Comparison of ENCODE assay signal across 22 cellular contexts in the genomic region with DNA sequence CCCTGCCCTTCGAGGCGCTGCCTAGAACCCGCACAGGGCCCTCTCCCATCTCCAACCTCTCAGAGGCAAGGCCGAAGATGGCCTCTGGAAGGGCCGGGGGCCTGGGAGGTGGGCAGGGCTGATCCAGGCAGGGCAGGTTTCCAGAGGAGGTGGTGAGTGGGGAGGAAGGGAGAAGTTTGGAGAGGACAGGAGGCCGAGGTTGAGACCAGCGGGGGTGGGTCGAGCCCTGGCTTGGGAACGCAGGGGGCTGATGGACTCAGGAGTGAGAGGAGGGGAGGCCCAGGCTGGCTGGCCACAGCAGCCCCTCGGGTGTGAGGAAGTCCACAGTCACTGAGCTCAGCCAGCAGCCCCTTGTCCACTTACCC. TPM values are rescaled to one million over a fixed set of nuclear protein-coding genes. Genes with fewer than 3 reads are reported as not detected.
DNase-seq lines count a peak whose midpoint lies in the region; ATAC-seq, FAIRE-seq and TF ChIP-seq lines count a peak whose summit lies in the region.
"Had no signal": no experiment of that assay in that cellular context is flagged by ENCODE, and none has a peak within 500 bp of the region (broad histone marks: within the 10 kb centered on the region; RNA-seq: fewer than 3 reads in every experiment).

No MANE protein-coding gene starts in this region.

- no peak overlapping the region for H3K27ac ChIP-seq in GM12878 (ENCODE audit: control insufficient read depth, insufficient read depth)
- peak overlapping the region; percentile 49 for H3K27ac ChIP-seq in muscle layer of colon (ENCODE audit: low read depth, low read length)
- H3K27ac ChIP-seq in aorta (ENCODE audit: low read depth in 1 of 2, low read length in 2 of 2), result no peak overlapping the region
- no peak overlapping the region for H3K27ac ChIP-seq in CD4-positive, alpha-beta memory T cell (ENCODE audit: low read depth, low read length)
- H3K27ac ChIP-seq: adrenal gland, breast epithelium, hepatocyte, vagina had no signal

- CTCF ChIA-PET in GM12878 (lab: Yijun Ruan, JAX), result no interaction called here
- CTCF ChIA-PET in CD4-positive, alpha-beta memory T cell (lab: Charles Lee; ENCODE audit: partially characterized antibody), result interaction anchor here (1.0 kb wide), 1 partner anchor 9 kb away, joined by 3 read pairs; no protein-coding TSS in a partner anchor

- intact Hi-C loops in cardiac septum (cut with DNase I), result no loop called here
- intact Hi-C loops in left cardiac atrium (cut with DNase I), result no loop called here
- intact Hi-C loops in GM12878 (cut with micrococcal nuclease; ENCODE audit: unreplicated experiment), result no loop called here
- intact Hi-C loops in aorta (cut with DNase I), result no loop called here
- intact Hi-C loops in CD4-positive, alpha-beta memory T cell (cut with micrococcal nuclease), result no loop called here

- H3K27me3 ChIP-seq in GM12878 (replicated peaks in 1 of 2; ENCODE audit: control insufficient read depth in 2 of 2, insufficient read depth in 2 of 2, low read length in 1 of 2) (no peaks in the 10 kb centered on the region), muscle layer of colon (ENCODE audit: control insufficient read depth in 1 of 2, insufficient read depth in 2 of 2, low read length in 2 of 2) (no peaks in the 10 kb centered on the region), aorta (ENCODE audit: control insufficient read depth in 1 of 2, insufficient read depth in 2 of 2, low read length in 1 of 2) (no peaks in the 10 kb centered on the region)
- no peaks in the 10 kb centered on the region for H3K27me3 ChIP-seq in CD4-positive, alpha-beta memory T cell (ENCODE audit: insufficient read depth, low read length)
- H3K27me3 ChIP-seq: adrenal gland, breast epithelium, esophagus squamous epithelium, hepatocyte, vagina had no signal

- no peak overlapping the region for H2AFZ ChIP-seq in GM12878 (ENCODE audit: control insufficient read depth, low read depth, low read length)
- H2AFZ ChIP-seq: hepatocyte had no signal

- no peak for TF ChIP-seq EP300 in GM12878 (IDR thresholded peaks at IDR 0.05; ENCODE audit: borderline replicate concordance in 1 of 2, control insufficient read depth in 1 of 2, low read depth in 2 of 2, low read length in 2 of 2)

- H3K27ac Mint-ChIP-seq in CD4-positive, alpha-beta memory T cell, result no peak overlapping the region
- H3K27ac Mint-ChIP-seq: activated T-helper 2 cell treated with anti-CD3 and anti-CD28 coated beads, Interferon-gamma antibody, Interleukin-2, Interleukin-4, amounts not matched to agents 10 μg/mL and 5 μg/mL and 100 μg/mL, durations not matched to agents 14 hours and 24 hours and 36 hours; CD8-positive, alpha-beta T cell; stimulated activated effector memory CD8-positive, alpha-beta T cell treated with anti-CD3 and anti-CD28 coated beads, Interleukin-12 subunit alpha, Interleukin-12 subunit beta, amount 100 ng/mL, for 72 hours had no signal

- SMC1A ChIA-PET in GM12878 (lab: Charles Lee; ENCODE audit: uncharacterized antibody, unreplicated experiment), result no interaction called here

- ATAC-seq in left cardiac atrium (no peak), GM12878 (no peak), aorta (ENCODE audit: low FRiP score) (peak; percentile 1)
- ATAC-seq: CD8-positive, alpha-beta T cell; stimulated activated effector memory CD8-positive, alpha-beta T cell treated with anti-CD3 and anti-CD28 coated beads, Interleukin-12 subunit alpha, Interleukin-12 subunit beta, amount 100 ng/mL, for 72 hours had no signal

- H3K9me3 Mint-ChIP-seq in CD4-positive, alpha-beta memory T cell, result no peaks in the 10 kb centered on the region
- H3K9me3 Mint-ChIP-seq: activated T-helper 2 cell treated with anti-CD3 and anti-CD28 coated beads, Interferon-gamma antibody, Interleukin-2, Interleukin-4, amounts not matched to agents 10 μg/mL and 5 μg/mL and 100 μg/mL, durations not matched to agents 14 hours and 24 hours and 36 hours; CD8-positive, alpha-beta T cell; stimulated activated effector memory CD8-positive, alpha-beta T cell treated with anti-CD3 and anti-CD28 coated beads, Interleukin-12 subunit alpha, Interleukin-12 subunit beta, amount 100 ng/mL, for 72 hours had no signal

- H3K36me3 Mint-ChIP-seq in CD4-positive, alpha-beta memory T cell, result peaks cover 0 to 27% of the 10 kb centered on the region in 2 donors

- peaks cover 0 to 2% (median under 1%) of the 10 kb centered on the region in 4 donors for H3K4me1 Mint-ChIP-seq in CD4-positive, alpha-beta memory T cell
- H3K4me1 Mint-ChIP-seq: stimulated activated effector memory CD8-positive, alpha-beta T cell treated with anti-CD3 and anti-CD28 coated beads, Interleukin-12 subunit alpha, Interleukin-12 subunit beta, amount 100 ng/mL, for 72 hours had no signal

- no peak for TF ChIP-seq RAD21 in GM12878 (IDR thresholded peaks at IDR 0.05; ENCODE audit: insufficient read depth, low read depth, low read length)

- in situ Hi-C loops in GM12878 (cut with MboI), result no loop called here

- H3K79me2 ChIP-seq in GM12878 (ENCODE audit: control insufficient read depth, insufficient read depth, low read length), result no peaks in the 10 kb centered on the region

- H3K4me3 Mint-ChIP-seq in CD4-positive, alpha-beta memory T cell, result no peak overlapping the region
- H3K4me3 Mint-ChIP-seq: CD8-positive, alpha-beta T cell; stimulated activated effector memory CD8-positive, alpha-beta T cell treated with anti-CD3 and anti-CD28 coated beads, Interleukin-12 subunit alpha, Interleukin-12 subunit beta, amount 100 ng/mL, for 72 hours had no signal

- H3K4me3 ChIP-seq in GM12878 (no peak overlapping the region), muscle layer of colon (ENCODE audit: low read depth in 1 of 2, low read length in 2 of 2) (no peak overlapping the region), aorta (ENCODE audit: low read length in 2 of 2) (no peak overlapping the region)
- no peak overlapping the region for H3K4me3 ChIP-seq in CD4-positive, alpha-beta memory T cell (ENCODE audit: low read length in 2 of 2)
- H3K4me3 ChIP-seq: adrenal gland, breast epithelium, esophagus squamous epithelium, HAP-1, hepatocyte, vagina had no signal

- no TSS peak for BruUV-seq in GM12878 (replicated peaks; lab: Mats Ljungman, UMichigan)

- no peak for TF ChIP-seq CTCF in GM12878 (IDR thresholded peaks at IDR 0.05 in 2 of 3, conservative IDR thresholded peaks at IDR 0.05 in 1 of 3; ENCODE audit: control insufficient read depth in 2 of 3, extremely low read depth in 1 of 3, insufficient read depth in 1 of 3, low read depth in 3 of 3, low read length in 3 of 3)

- H4K20me1 ChIP-seq in GM12878 (ENCODE audit: control insufficient read depth, insufficient read depth), result no peaks in the 10 kb centered on the region

- peak; percentile 22; the same call in 1 of the 2 replicates for TF ChIP-seq POLR2A in GM12878 (IDR thresholded peaks at IDR 0.05; ENCODE audit: low read depth, low read length)

- POLR2A ChIA-PET in GM12878 (lab: Charles Lee), result no interaction called here
- POLR2A ChIA-PET in CD4-positive, alpha-beta memory T cell (lab: Charles Lee; ENCODE audit: partially characterized antibody), result no interaction called here

- no peak overlapping the region for H3K4me2 ChIP-seq in GM12878 (ENCODE audit: control insufficient read depth, insufficient read depth)
- H3K4me2 ChIP-seq: hepatocyte had no signal

- H3K27me3 Mint-ChIP-seq in CD4-positive, alpha-beta memory T cell, result no peaks in the 10 kb centered on the region

- H3K9ac ChIP-seq in GM12878 (ENCODE audit: control insufficient read depth, insufficient read depth, low read length), result no peak overlapping the region
- no peak overlapping the region for H3K9ac ChIP-seq in muscle layer of colon (ENCODE audit: low read length)

- peak; percentile 65 for DNase-seq in cardiac septum (ENCODE audit: low spot score)
- no peak for DNase-seq in left cardiac atrium
- no peak for DNase-seq in GM12878 (ENCODE audit: low read depth, low spot score)
- peak; percentile 46 to 64 for DNase-seq in aorta
- DNase-seq in cerebellar cortex (ENCODE audit: low spot score), result no peak
- DNase-seq in CD4-positive, alpha-beta memory T cell, result no peak
- no peak for DNase-seq in activated gamma-delta T cell treated with Interleukin-2 at 50 U/mL for 16 hours
- DNase-seq: CD8-positive, alpha-beta T cell; DMS 273 treated with DMSO at 0.1 percent for 48 hours; esophagus squamous epithelium; NCI-H187; NCI-H69; stimulated activated CD4-positive, alpha-beta T cell treated with anti-CD3 and anti-CD28 coated beads, Interleukin-2, amount 100 ng/mL, for 24 hours had no signal

- no peak for FAIRE-seq in GM12878 (lab: Jason Lieb, UNC)
- FAIRE-seq: frontal cortex had no signal

- peaks cover 0 to 24% of the 10 kb centered on the region in 2 experiments; a peak in 3 of 4 replicates for H3K36me3 ChIP-seq in GM12878 (ENCODE audit: control insufficient read depth in 2 of 2, insufficient read depth in 2 of 2, low read length in 1 of 2)
- H3K36me3 ChIP-seq in muscle layer of colon (ENCODE audit: insufficient read depth, low read length), result peaks cover 16% of the 10 kb centered on the region
- H3K36me3 ChIP-seq in aorta (ENCODE audit: control insufficient read depth in 1 of 2, insufficient read depth in 2 of 2, low read length in 1 of 2), result no peaks in the 10 kb centered on the region
- H3K36me3 ChIP-seq in CD4-positive, alpha-beta memory T cell (ENCODE audit: insufficient read depth, low read length), result peaks cover 23% of the 10 kb centered on the region
- H3K36me3 ChIP-seq: breast epithelium had no signal

- no peaks in the 10 kb centered on the region; the same call in 1 of the 2 replicates for H3K4me1 ChIP-seq in GM12878 (ENCODE audit: control insufficient read depth, insufficient read depth, low read length)
- H3K4me1 ChIP-seq in muscle layer of colon (ENCODE audit: insufficient read depth, low read length), result peaks cover 34% of the 10 kb centered on the region
- H3K4me1 ChIP-seq in aorta (ENCODE audit: control insufficient read depth in 1 of 2, insufficient read depth in 2 of 2, low read length in 2 of 2), result no peaks in the 10 kb centered on the region
- no peaks in the 10 kb centered on the region for H3K4me1 ChIP-seq in CD4-positive, alpha-beta memory T cell (ENCODE audit: insufficient read depth, low read length)
- H3K4me1 ChIP-seq: adrenal gland, HAP-1, vagina had no signal

- no peaks in the 10 kb centered on the region for H3K9me3 ChIP-seq in GM12878 (replicated peaks; ENCODE audit: control insufficient read depth, insufficient read depth, low read length)
- no peaks in the 10 kb centered on the region for H3K9me3 ChIP-seq in muscle layer of colon (ENCODE audit: low read length)
- H3K9me3 ChIP-seq in aorta (ENCODE audit: control insufficient read depth, low read length), result no peaks in the 10 kb centered on the region
- H3K9me3 ChIP-seq in CD4-positive, alpha-beta memory T cell (ENCODE audit: control insufficient read depth in 1 of 2, low read length in 2 of 2), result no peaks in the 10 kb centered on the region
- H3K9me3 ChIP-seq: adrenal gland, breast epithelium, esophagus squamous epithelium, HAP-1, vagina had no signal

- 79% methylated on average over 10 of the region's 10 CpGs for WGBS in GM12878 (ENCODE audit: insufficient coverage, insufficient replicate concordance, low lambda C conversion rate, missing lambda C conversion rate)
- WGBS in aorta, 2 donors, result 43 to 54% methylated on average over 10 of the region's 10 CpGs

- RAD21 ChIA-PET in GM12878 (lab: Charles Lee; ENCODE audit: unreplicated experiment), result no interaction called here

RNA-seq across cellular contexts. Expression of a gene that starts 10.5 kb away (rescaled TPM):
- 24.3 TPM for total RNA-seq in cardiac septum
- total RNA-seq in left cardiac atrium, result 10 to 100 TPM; 17.9 to 26.6 TPM
- total RNA-seq in GM12878 (2013; cell fraction: nucleolus; rRNA removed), result 79.8 and 82.5 TPM in 2 replicates
- 26.6 and 32.9 TPM in 2 replicates for total RNA-seq in GM12878 (2014; rRNA removed)
- 8.4 and 12.4 TPM in 2 replicates for total RNA-seq in GM12878 (2014; rRNA removed; fragmentation: Illumina TruSeq; extraction: Trizol)
- 31.5 and 40.6 TPM in 2 replicates for total RNA-seq in GM12878 (2021)
- polyA plus RNA-seq in GM12878 (2011; ENCODE audit: low read depth), result 4.5 TPM
- polyA plus RNA-seq in GM12878 (2011; rRNA removed), result 6.0 and 10.3 TPM in 2 replicates
- polyA plus RNA-seq in GM12878 (2011; cell fraction: cytosol; rRNA removed), result 9.9 and 23.2 TPM in 2 replicates
- 159 and 187 TPM in 2 replicates for polyA plus RNA-seq in GM12878 (2011; cell fraction: nucleus; rRNA removed)
- 19.0 and 21.0 TPM in 2 replicates for polyA plus RNA-seq in GM12878 (2012)
- polyA plus RNA-seq in GM12878 (2014; fragmentation: Illumina TruSeq; extraction: Trizol), result 2.4 and 7.3 TPM in 2 replicates
- 1 to 10 TPM in 1 of 2 experiments, under 1 TPM in 1; 0.37 to 1.6 TPM for polyA plus RNA-seq in GM12878 (2014; fragmentation: Nextera tagmentation; extraction: Ambion mirVana)
- polyA plus RNA-seq in GM12878 (2014; rRNA removed), result 38.2 and 46.0 TPM in 2 replicates
- 10 to 100 TPM; 22.6 to 27.1 TPM for polyA plus RNA-seq in GM12878 (2016; fragmentation: Nextera tagmentation; extraction: Ambion mirVana)
- polyA minus RNA-seq in GM12878 (2011; rRNA and poly(A)+ RNA removed), result 7.5 and 13.8 TPM in 2 replicates
- polyA minus RNA-seq in GM12878 (2011; cell fraction: cytosol; rRNA and poly(A)+ RNA removed), result 7.4 and 9.0 TPM in 2 replicates
- 31.7 and 59.3 TPM in 2 replicates for polyA minus RNA-seq in GM12878 (2011; cell fraction: nucleus; rRNA and poly(A)+ RNA removed)
- total RNA-seq in aorta, result 10 to 100 TPM; 23.7 to 35.5 TPM
- 10 to 100 TPM; 12.6 to 66.9 TPM for polyA plus RNA-seq in aorta
- total RNA-seq in CD4-positive, alpha-beta memory T cell, result 10 to 100 TPM; 80.6 to 83.0 TPM
- polyA plus RNA-seq in CD4-positive, alpha-beta memory T cell, result 10 to 100 TPM in 1 of 2 donors, 1 to 10 TPM in 1; 9.9 to 18.7 TPM

RNA-seq across cellular contexts. Expression of a gene that starts 28.2 kb away (rescaled TPM):
- 1.5 TPM for total RNA-seq in cardiac septum
- 1 to 10 TPM; 1.1 to 1.3 TPM for total RNA-seq in left cardiac atrium
- 8.6 and 8.8 TPM in 2 replicates for total RNA-seq in GM12878 (2013; cell fraction: nucleolus; rRNA removed)
- 0.76 and 1.6 TPM in 2 replicates for total RNA-seq in GM12878 (2014; rRNA removed)
- 0.14 TPM in 1 of 2 replicates, not detected in the other for total RNA-seq in GM12878 (2014; rRNA removed; fragmentation: Illumina TruSeq; extraction: Trizol)
- total RNA-seq in GM12878 (2021), result 0.56 and 1.1 TPM in 2 replicates
- polyA plus RNA-seq in GM12878 (2011; ENCODE audit: low read depth), result 0.62 TPM
- polyA plus RNA-seq in GM12878 (2011; rRNA removed), result 0.43 and 0.75 TPM in 2 replicates
- polyA plus RNA-seq in GM12878 (2011; cell fraction: cytosol; rRNA removed), result 2.9 and 3.1 TPM in 2 replicates
- polyA plus RNA-seq in GM12878 (2011; cell fraction: nucleus; rRNA removed), result 4.4 TPM in 2 replicates
- polyA plus RNA-seq in GM12878 (2012), result 1.8 and 2.4 TPM in 2 replicates
- polyA plus RNA-seq in GM12878 (2014; fragmentation: Illumina TruSeq; extraction: Trizol), result 0.18 TPM in 1 of 2 replicates, not detected in the other
- polyA plus RNA-seq in GM12878 (2014; fragmentation: Nextera tagmentation; extraction: Ambion mirVana), result not detected
- polyA plus RNA-seq in GM12878 (2014; rRNA removed), result 0.74 and 1.3 TPM in 2 replicates
- under 1 TPM; 0.14 to 0.32 TPM for polyA plus RNA-seq in GM12878 (2016; fragmentation: Nextera tagmentation; extraction: Ambion mirVana)
- polyA minus RNA-seq in GM12878 (2011; rRNA and poly(A)+ RNA removed), result 2.0 and 3.3 TPM in 2 replicates
- polyA minus RNA-seq in GM12878 (2011; cell fraction: cytosol; rRNA and poly(A)+ RNA removed), result 1.7 TPM in 1 of 2 replicates, not detected in the other
- polyA minus RNA-seq in GM12878 (2011; cell fraction: nucleus; rRNA and poly(A)+ RNA removed), result 0.97 and 1.1 TPM in 2 replicates
- 1 to 10 TPM; 2.1 to 3.9 TPM for total RNA-seq in aorta
- polyA plus RNA-seq in aorta, result 10 to 100 TPM; 10.1 to 14.5 TPM
- 1 to 10 TPM; 6.3 to 6.8 TPM for total RNA-seq in CD4-positive, alpha-beta memory T cell
- polyA plus RNA-seq in CD4-positive, alpha-beta memory T cell, result 1 to 10 TPM in 1 of 2 donors, under 1 TPM in 1; 0.71 to 1.3 TPM

RNA-seq across cellular contexts. Expression of a gene that starts 28.8 kb away (rescaled TPM):
- 73.8 TPM for total RNA-seq in cardiac septum
- total RNA-seq in left cardiac atrium, result 10 to 100 TPM; 47.3 to 67.6 TPM
- total RNA-seq in GM12878 (2013; cell fraction: nucleolus; rRNA removed), result 20.1 and 20.4 TPM in 2 replicates
- total RNA-seq in GM12878 (2014; rRNA removed), result 18.1 and 21.6 TPM in 2 replicates
- 5.4 and 6.2 TPM in 2 replicates for total RNA-seq in GM12878 (2014; rRNA removed; fragmentation: Illumina TruSeq; extraction: Trizol)
- 49.5 and 53.5 TPM in 2 replicates for total RNA-seq in GM12878 (2021)
- polyA plus RNA-seq in GM12878 (2011; ENCODE audit: low read depth), result 13.5 TPM
- polyA plus RNA-seq in GM12878 (2011; rRNA removed), result 2.2 and 5.4 TPM in 2 replicates
- 16.9 and 21.7 TPM in 2 replicates for polyA plus RNA-seq in GM12878 (2011; cell fraction: cytosol; rRNA removed)
- 81.1 and 82.2 TPM in 2 replicates for polyA plus RNA-seq in GM12878 (2011; cell fraction: nucleus; rRNA removed)
- 34.1 and 38.3 TPM in 2 replicates for polyA plus RNA-seq in GM12878 (2012)
- polyA plus RNA-seq in GM12878 (2014; fragmentation: Illumina TruSeq; extraction: Trizol), result 1.1 and 6.7 TPM in 2 replicates
- 1 to 10 TPM in 1 of 2 experiments, under 1 TPM in 1; 0.24 to 1.2 TPM for polyA plus RNA-seq in GM12878 (2014; fragmentation: Nextera tagmentation; extraction: Ambion mirVana)
- polyA plus RNA-seq in GM12878 (2014; rRNA removed), result 32.0 and 42.9 TPM in 2 replicates
- 1 to 10 TPM; 6.9 to 9.6 TPM for polyA plus RNA-seq in GM12878 (2016; fragmentation: Nextera tagmentation; extraction: Ambion mirVana)
- polyA minus RNA-seq in GM12878 (2011; rRNA and poly(A)+ RNA removed), result 8.1 and 20.4 TPM in 2 replicates
- polyA minus RNA-seq in GM12878 (2011; cell fraction: cytosol; rRNA and poly(A)+ RNA removed), result 23.8 and 30.4 TPM in 2 replicates
- polyA minus RNA-seq in GM12878 (2011; cell fraction: nucleus; rRNA and poly(A)+ RNA removed), result 12.5 and 29.9 TPM in 2 replicates
- 10 to 100 TPM; 42.9 to 46.9 TPM for total RNA-seq in aorta
- polyA plus RNA-seq in aorta, result 100 to 1,000 TPM in 1 of 2 donors, 10 to 100 TPM in 1; 48.2 to 108 TPM
- total RNA-seq in CD4-positive, alpha-beta memory T cell, result 100 to 1,000 TPM; 140 to 145 TPM
- 100 to 1,000 TPM in 1 of 2 donors, 10 to 100 TPM in 1; 13.6 to 100 TPM for polyA plus RNA-seq in CD4-positive, alpha-beta memory T cell

RNA-seq across cellular contexts. Expression of a gene that starts 36.9 kb away (rescaled TPM):
- total RNA-seq in cardiac septum (9.7 TPM), left cardiac atrium (1 to 10 TPM; 8.1 to 8.2 TPM), GM12878 (2014; rRNA removed) (8.2 and 8.6 TPM in 2 replicates), GM12878 (2014; rRNA removed; fragmentation: Illumina TruSeq; extraction: Trizol) (3.4 and 3.6 TPM in 2 replicates), GM12878 (2021) (4.8 and 5.2 TPM in 2 replicates), aorta (1 to 10 TPM; 2.1 to 3.4 TPM)
- 10.4 and 11.4 TPM in 2 replicates for total RNA-seq in GM12878 (2013; cell fraction: nucleolus; rRNA removed)
- 3.1 TPM for polyA plus RNA-seq in GM12878 (2011; ENCODE audit: low read depth)
- polyA plus RNA-seq in GM12878 (2011; rRNA removed) (9.5 and 11.0 TPM in 2 replicates), GM12878 (2014; fragmentation: Illumina TruSeq; extraction: Trizol) (4.4 and 4.6 TPM in 2 replicates), GM12878 (2014; fragmentation: Nextera tagmentation; extraction: Ambion mirVana) (1 to 10 TPM; 2.5 to 3.0 TPM), GM12878 (2014; rRNA removed) (6.2 and 7.6 TPM in 2 replicates), GM12878 (2016; fragmentation: Nextera tagmentation; extraction: Ambion mirVana) (10 to 100 TPM; 11.6 to 12.5 TPM), aorta (1 to 10 TPM; 3.0 to 5.0 TPM)
- 6.3 and 6.4 TPM in 2 replicates for polyA plus RNA-seq in GM12878 (2011; cell fraction: cytosol; rRNA removed)
- polyA plus RNA-seq in GM12878 (2011; cell fraction: nucleus; rRNA removed), result 3.7 and 5.9 TPM in 2 replicates
- polyA plus RNA-seq in GM12878 (2012), result 7.7 and 8.3 TPM in 2 replicates
- polyA minus RNA-seq in GM12878 (2011; rRNA and poly(A)+ RNA removed), result 7.6 and 10.9 TPM in 2 replicates
- 1.7 and 3.6 TPM in 2 replicates for polyA minus RNA-seq in GM12878 (2011; cell fraction: cytosol; rRNA and poly(A)+ RNA removed)
- polyA minus RNA-seq in GM12878 (2011; cell fraction: nucleus; rRNA and poly(A)+ RNA removed), result 6.4 and 11.9 TPM in 2 replicates
- 10 to 100 TPM; 16.3 to 19.4 TPM for total RNA-seq in CD4-positive, alpha-beta memory T cell
- 10 to 100 TPM; 18.2 to 18.5 TPM for polyA plus RNA-seq in CD4-positive, alpha-beta memory T cell

RNA-seq across cellular contexts. Expression of a gene that starts 39.2 kb away (rescaled TPM):
- 8.2 TPM for total RNA-seq in cardiac septum
- 1 to 10 TPM; 4.9 to 8.1 TPM for total RNA-seq in left cardiac atrium
- 30.8 and 36.5 TPM in 2 replicates for total RNA-seq in GM12878 (2013; cell fraction: nucleolus; rRNA removed)
- 8.4 and 11.5 TPM in 2 replicates for total RNA-seq in GM12878 (2014; rRNA removed)
- 9.6 and 10.7 TPM in 2 replicates for total RNA-seq in GM12878 (2014; rRNA removed; fragmentation: Illumina TruSeq; extraction: Trizol)
- 15.3 and 19.6 TPM in 2 replicates for total RNA-seq in GM12878 (2021)
- 5.1 TPM for polyA plus RNA-seq in GM12878 (2011; ENCODE audit: low read depth)
- 5.8 and 7.3 TPM in 2 replicates for polyA plus RNA-seq in GM12878 (2011; rRNA removed)
- polyA plus RNA-seq in GM12878 (2011; cell fraction: cytosol; rRNA removed), result 9.3 and 9.6 TPM in 2 replicates
- 17.5 and 21.5 TPM in 2 replicates for polyA plus RNA-seq in GM12878 (2011; cell fraction: nucleus; rRNA removed)
- 9.4 and 9.8 TPM in 2 replicates for polyA plus RNA-seq in GM12878 (2012)
- 9.0 and 15.1 TPM in 2 replicates for polyA plus RNA-seq in GM12878 (2014; fragmentation: Illumina TruSeq; extraction: Trizol)
- 1 to 10 TPM; 1.1 to 2.4 TPM for polyA plus RNA-seq in GM12878 (2014; fragmentation: Nextera tagmentation; extraction: Ambion mirVana)
- 11.6 and 13.8 TPM in 2 replicates for polyA plus RNA-seq in GM12878 (2014; rRNA removed)
- 10 to 100 TPM; 10.3 to 11.5 TPM for polyA plus RNA-seq in GM12878 (2016; fragmentation: Nextera tagmentation; extraction: Ambion mirVana)
- polyA minus RNA-seq in GM12878 (2011; rRNA and poly(A)+ RNA removed), result 12.7 and 18.9 TPM in 2 replicates
- 6.4 and 8.2 TPM in 2 replicates for polyA minus RNA-seq in GM12878 (2011; cell fraction: cytosol; rRNA and poly(A)+ RNA removed)
- polyA minus RNA-seq in GM12878 (2011; cell fraction: nucleus; rRNA and poly(A)+ RNA removed), result 13.8 and 23.8 TPM in 2 replicates
- 10 to 100 TPM; 10.4 to 22.0 TPM for total RNA-seq in aorta
- 1 to 10 TPM; 6.2 to 6.6 TPM for polyA plus RNA-seq in aorta
- 10 to 100 TPM; 71.4 to 84.8 TPM for total RNA-seq in CD4-positive, alpha-beta memory T cell
- 10 to 100 TPM in 1 of 2 donors, 1 to 10 TPM in 1; 9.4 to 15.2 TPM for polyA plus RNA-seq in CD4-positive, alpha-beta memory T cell

Comparison
In these comparisons a context has a peak if more than half of its experiments do, and no peak if none do; other contexts are left out.
1. DNase-seq: peak in cardiac septum (single experiment) and aorta (2 of 2); none in left cardiac atrium (single experiment), GM12878 (single experiment), cerebellar cortex (single experiment), CD4-positive, alpha-beta memory T cell (0 of 5) and activated gamma-delta T cell treated with Interleukin-2 at 50 U/mL for 16 hours (single experiment).